Comparison of ENCODE assay signal across 1 cellular context in genomic region chr18:21599585-21600525, GRCh38.
TF ChIP-seq lines count a peak whose summit lies in the region.

No MANE protein-coding gene starts in this region.

TF ChIP-seq in GM12878, 131 proteins besides CTCF, POLR2A, EP300 and RAD21 (continued from another document):
- TF ChIP-seq, protein P1, sequence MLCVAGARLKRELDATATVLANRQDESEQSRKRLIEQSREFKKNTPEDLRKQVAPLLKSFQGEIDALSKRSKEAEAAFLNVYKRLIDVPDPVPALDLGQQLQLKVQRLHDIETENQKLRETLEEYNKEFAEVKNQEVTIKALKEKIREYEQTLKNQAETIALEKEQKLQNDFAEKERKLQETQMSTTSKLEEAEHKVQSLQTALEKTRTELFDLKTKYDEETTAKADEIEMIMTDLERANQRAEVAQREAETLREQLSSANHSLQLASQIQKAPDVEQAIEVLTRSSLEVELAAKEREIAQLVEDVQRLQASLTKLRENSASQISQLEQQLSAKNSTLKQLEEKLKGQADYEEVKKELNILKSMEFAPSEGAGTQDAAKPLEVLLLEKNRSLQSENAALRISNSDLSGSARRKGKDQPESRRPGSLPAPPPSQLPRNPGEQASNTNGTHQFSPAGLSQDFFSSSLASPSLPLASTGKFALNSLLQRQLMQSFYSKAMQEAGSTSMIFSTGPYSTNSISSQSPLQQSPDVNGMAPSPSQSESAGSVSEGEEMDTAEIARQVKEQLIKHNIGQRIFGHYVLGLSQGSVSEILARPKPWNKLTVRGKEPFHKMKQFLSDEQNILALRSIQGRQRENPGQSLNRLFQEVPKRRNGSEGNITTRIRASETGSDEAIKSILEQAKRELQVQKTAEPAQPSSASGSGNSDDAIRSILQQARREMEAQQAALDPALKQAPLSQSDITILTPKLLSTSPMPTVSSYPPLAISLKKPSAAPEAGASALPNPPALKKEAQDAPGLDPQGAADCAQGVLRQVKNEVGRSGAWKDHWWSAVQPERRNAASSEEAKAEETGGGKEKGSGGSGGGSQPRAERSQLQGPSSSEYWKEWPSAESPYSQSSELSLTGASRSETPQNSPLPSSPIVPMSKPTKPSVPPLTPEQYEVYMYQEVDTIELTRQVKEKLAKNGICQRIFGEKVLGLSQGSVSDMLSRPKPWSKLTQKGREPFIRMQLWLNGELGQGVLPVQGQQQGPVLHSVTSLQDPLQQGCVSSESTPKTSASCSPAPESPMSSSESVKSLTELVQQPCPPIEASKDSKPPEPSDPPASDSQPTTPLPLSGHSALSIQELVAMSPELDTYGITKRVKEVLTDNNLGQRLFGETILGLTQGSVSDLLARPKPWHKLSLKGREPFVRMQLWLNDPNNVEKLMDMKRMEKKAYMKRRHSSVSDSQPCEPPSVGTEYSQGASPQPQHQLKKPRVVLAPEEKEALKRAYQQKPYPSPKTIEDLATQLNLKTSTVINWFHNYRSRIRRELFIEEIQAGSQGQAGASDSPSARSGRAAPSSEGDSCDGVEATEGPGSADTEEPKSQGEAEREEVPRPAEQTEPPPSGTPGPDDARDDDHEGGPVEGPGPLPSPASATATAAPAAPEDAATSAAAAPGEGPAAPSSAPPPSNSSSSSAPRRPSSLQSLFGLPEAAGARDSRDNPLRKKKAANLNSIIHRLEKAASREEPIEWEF (IDR thresholded peaks at IDR 0.05; ENCODE audit: insufficient replicate concordance, low read depth, low read length) = no peak
- TF ChIP-seq NR2C1 (IDR thresholded peaks at IDR 0.05) (peak; percentile 77), FOXK2 (IDR thresholded peaks at IDR 0.05) (no peak), ESRRA (IDR thresholded peaks at IDR 0.05; ENCODE audit: low read length) (no peak), ASH2L (IDR thresholded peaks at IDR 0.05; ENCODE audit: borderline replicate concordance, low read depth) (no peak), MYB (IDR thresholded peaks at IDR 0.05; ENCODE audit: borderline replicate concordance, low read depth, low read length) (no peak), KLF5 (IDR thresholded peaks at IDR 0.05; ENCODE audit: partially characterized antibody) (no peak), PAX8 (IDR thresholded peaks at IDR 0.05) (no peak), BCLAF1 (IDR thresholded peaks at IDR 0.05) (no peak), RFX5 (IDR thresholded peaks at IDR 0.05; ENCODE audit: low read depth, low read length) (peak; percentile 6; the same call in 1 of the 2 replicates), YY1 (IDR thresholded peaks at IDR 0.05; ENCODE audit: low read depth, low read length) (peak; percentile 95), STAT3 (IDR thresholded peaks at IDR 0.05; ENCODE audit: low read depth, low read length) (no peak), KAT2A (conservative IDR thresholded peaks at IDR 0.05; ENCODE audit: control insufficient read depth, low read depth, low read length) (no peak), ZNF622 (IDR thresholded peaks at IDR 0.05) (no peak), ZZZ3 (IDR thresholded peaks at IDR 0.05; ENCODE audit: control insufficient read depth, insufficient read length, low read depth) (no peak), ZNF274 (IDR thresholded peaks at IDR 0.05; ENCODE audit: insufficient read depth, insufficient read length) (no peak), SP1 (IDR thresholded peaks at IDR 0.05; ENCODE audit: low read depth, low read length) (no peak), GATAD2B (conservative IDR thresholded peaks at IDR 0.05; ENCODE audit: low read depth) (peak; percentile 28; the same call in 1 of the 2 replicates), DPF2 (IDR thresholded peaks at IDR 0.05) (no peak), MEF2A (IDR thresholded peaks at IDR 0.05; ENCODE audit: insufficient read depth, low read depth, low read length) (no peak), BRCA1 (IDR thresholded peaks at IDR 0.05; ENCODE audit: low read depth, low read length) (no peak), TCF12 (IDR thresholded peaks at IDR 0.05; ENCODE audit: low read depth, low read length) (no peak), TARDBP (IDR thresholded peaks at IDR 0.05; ENCODE audit: borderline replicate concordance) (no peak), ZNF207 (IDR thresholded peaks at IDR 0.05; ENCODE audit: borderline replicate concordance) (peak; percentile 46; the same call in 1 of the 2 replicates), BHLHE40 (IDR thresholded peaks at IDR 0.05; ENCODE audit: borderline replicate concordance in 1 of 2, low read depth in 2 of 2, low read length in 1 of 2) (peak in 1 of 2 experiments; percentile 41; a peak in 2 of 4 replicates), SMAD1 (IDR thresholded peaks at IDR 0.05; ENCODE audit: low read depth, partially characterized antibody) (no peak)
- TF ChIP-seq, protein P2, sequence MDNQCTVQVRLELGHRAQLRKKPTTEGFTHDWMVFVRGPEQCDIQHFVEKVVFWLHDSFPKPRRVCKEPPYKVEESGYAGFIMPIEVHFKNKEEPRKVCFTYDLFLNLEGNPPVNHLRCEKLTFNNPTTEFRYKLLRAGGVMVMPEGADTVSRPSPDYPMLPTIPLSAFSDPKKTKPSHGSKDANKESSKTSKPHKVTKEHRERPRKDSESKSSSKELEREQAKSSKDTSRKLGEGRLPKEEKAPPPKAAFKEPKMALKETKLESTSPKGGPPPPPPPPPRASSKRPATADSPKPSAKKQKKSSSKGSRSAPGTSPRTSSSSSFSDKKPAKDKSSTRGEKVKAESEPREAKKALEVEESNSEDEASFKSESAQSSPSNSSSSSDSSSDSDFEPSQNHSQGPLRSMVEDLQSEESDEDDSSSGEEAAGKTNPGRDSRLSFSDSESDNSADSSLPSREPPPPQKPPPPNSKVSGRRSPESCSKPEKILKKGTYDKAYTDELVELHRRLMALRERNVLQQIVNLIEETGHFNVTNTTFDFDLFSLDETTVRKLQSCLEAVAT (IDR thresholded peaks at IDR 0.05) = peak; percentile 49
- TF ChIP-seq, protein P3, sequence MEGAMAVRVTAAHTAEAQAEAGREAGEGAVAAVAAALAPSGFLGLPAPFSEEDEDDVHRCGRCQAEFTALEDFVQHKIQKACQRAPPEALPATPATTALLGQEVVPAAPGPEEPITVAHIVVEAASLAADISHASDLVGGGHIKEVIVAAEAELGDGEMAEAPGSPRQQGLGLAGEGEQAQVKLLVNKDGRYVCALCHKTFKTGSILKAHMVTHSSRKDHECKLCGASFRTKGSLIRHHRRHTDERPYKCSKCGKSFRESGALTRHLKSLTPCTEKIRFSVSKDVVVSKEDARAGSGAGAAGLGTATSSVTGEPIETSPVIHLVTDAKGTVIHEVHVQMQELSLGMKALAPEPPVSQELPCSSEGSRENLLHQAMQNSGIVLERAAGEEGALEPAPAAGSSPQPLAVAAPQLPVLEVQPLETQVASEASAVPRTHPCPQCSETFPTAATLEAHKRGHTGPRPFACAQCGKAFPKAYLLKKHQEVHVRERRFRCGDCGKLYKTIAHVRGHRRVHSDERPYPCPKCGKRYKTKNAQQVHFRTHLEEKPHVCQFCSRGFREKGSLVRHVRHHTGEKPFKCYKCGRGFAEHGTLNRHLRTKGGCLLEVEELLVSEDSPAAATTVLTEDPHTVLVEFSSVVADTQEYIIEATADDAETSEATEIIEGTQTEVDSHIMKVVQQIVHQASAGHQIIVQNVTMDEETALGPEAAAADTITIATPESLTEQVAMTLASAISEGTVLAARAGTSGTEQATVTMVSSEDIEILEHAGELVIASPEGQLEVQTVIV (IDR thresholded peaks at IDR 0.05; ENCODE audit: borderline replicate concordance, partially characterized antibody) = peak; percentile 41
- TF ChIP-seq, protein P4, sequence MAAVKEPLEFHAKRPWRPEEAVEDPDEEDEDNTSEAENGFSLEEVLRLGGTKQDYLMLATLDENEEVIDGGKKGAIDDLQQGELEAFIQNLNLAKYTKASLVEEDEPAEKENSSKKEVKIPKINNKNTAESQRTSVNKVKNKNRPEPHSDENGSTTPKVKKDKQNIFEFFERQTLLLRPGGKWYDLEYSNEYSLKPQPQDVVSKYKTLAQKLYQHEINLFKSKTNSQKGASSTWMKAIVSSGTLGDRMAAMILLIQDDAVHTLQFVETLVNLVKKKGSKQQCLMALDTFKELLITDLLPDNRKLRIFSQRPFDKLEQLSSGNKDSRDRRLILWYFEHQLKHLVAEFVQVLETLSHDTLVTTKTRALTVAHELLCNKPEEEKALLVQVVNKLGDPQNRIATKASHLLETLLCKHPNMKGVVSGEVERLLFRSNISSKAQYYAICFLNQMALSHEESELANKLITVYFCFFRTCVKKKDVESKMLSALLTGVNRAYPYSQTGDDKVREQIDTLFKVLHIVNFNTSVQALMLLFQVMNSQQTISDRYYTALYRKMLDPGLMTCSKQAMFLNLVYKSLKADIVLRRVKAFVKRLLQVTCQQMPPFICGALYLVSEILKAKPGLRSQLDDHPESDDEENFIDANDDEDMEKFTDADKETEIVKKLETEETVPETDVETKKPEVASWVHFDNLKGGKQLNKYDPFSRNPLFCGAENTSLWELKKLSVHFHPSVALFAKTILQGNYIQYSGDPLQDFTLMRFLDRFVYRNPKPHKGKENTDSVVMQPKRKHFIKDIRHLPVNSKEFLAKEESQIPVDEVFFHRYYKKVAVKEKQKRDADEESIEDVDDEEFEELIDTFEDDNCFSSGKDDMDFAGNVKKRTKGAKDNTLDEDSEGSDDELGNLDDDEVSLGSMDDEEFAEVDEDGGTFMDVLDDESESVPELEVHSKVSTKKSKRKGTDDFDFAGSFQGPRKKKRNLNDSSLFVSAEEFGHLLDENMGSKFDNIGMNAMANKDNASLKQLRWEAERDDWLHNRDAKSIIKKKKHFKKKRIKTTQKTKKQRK (IDR thresholded peaks at IDR 0.05; ENCODE audit: low read depth, low read length) = no peak
- TF ChIP-seq, protein P5, sequence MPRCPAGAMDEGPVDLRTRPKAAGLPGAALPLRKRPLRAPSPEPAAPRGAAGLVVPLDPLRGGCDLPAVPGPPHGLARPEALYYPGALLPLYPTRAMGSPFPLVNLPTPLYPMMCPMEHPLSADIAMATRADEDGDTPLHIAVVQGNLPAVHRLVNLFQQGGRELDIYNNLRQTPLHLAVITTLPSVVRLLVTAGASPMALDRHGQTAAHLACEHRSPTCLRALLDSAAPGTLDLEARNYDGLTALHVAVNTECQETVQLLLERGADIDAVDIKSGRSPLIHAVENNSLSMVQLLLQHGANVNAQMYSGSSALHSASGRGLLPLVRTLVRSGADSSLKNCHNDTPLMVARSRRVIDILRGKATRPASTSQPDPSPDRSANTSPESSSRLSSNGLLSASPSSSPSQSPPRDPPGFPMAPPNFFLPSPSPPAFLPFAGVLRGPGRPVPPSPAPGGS (IDR thresholded peaks at IDR 0.05; ENCODE audit: borderline replicate concordance, insufficient read depth, low read depth, low read length, poor library complexity, severe bottlenecking) = no peak
